ENCODE assay signal across 21 cellular contexts in the genomic region with DNA sequence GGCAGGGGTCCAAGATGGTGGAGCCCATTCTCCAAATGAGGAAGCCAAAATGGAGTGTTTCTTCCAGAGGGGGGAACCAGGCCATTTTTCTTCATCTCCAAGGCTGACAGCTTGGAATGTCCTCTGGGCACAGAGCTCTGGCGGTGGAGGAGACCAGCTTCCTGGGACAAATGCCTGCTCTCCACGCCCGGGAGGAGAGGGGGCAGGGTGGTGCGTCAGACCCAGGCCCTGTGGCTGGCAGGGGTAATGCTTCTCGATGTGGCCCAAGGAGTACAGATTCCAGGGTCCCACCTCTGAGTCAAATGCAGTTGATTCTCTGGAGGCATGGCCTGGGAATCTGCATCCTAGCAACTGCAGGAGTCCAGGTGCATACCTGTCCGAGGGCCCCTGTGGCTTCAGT. TPM values are rescaled to one million over a fixed set of nuclear protein-coding genes. Genes with fewer than 3 reads are reported as not detected.
DNase-seq lines count a peak whose midpoint lies in the region; ATAC-seq and FAIRE-seq lines count a peak whose summit lies in the region.
"Had no signal": no experiment of that assay in that cellular context is flagged by ENCODE, and none has a peak within 500 bp of the region (broad histone marks: within the 10 kb centered on the region; RNA-seq: fewer than 3 reads in every experiment).

No MANE protein-coding gene starts in this region.

- H3K9me3 ChIP-seq in BLaER1: peaks cover 17% of the 10 kb centered on the region

- no peaks in the 10 kb centered on the region; the same call in 1 of the 2 replicates for H4K20me1 ChIP-seq in BLaER1

- no peak overlapping the region for H3K27ac Mint-ChIP-seq in stimulated activated naive CD8-positive, alpha-beta T cell treated with anti-CD3 and anti-CD28 coated beads, Interleukin-15, amount 100 ng/mL, for 72 hours
- H3K27ac Mint-ChIP-seq: CD4-positive, alpha-beta T cell had no signal

- peak; percentile 41 to 46 for DNase-seq in frontal cortex (ENCODE audit: low spot score in 2 of 2)
- DNase-seq in medulla oblongata (ENCODE audit: extremely low spot score): peak; percentile 74
- DNase-seq in putamen (ENCODE audit: low spot score): peak; percentile 49
- no peak for DNase-seq in stimulated activated naive CD8-positive, alpha-beta T cell treated with anti-CD3 and anti-CD28 coated beads, Interleukin-15, amount 100 ng/mL, for 72 hours
- DNase-seq in stimulated activated CD4-positive, alpha-beta T cell treated with anti-CD3 and anti-CD28 coated beads, Interleukin-4, amount 100 ng/mL, for 1 hour: no peak
- no peak for DNase-seq in stimulated activated naive CD4-positive, alpha-beta T cell treated with Interleukin-2 at 50 U/mL for 16 hours (lab: John Stamatoyannopoulos, UW)
- no peak for DNase-seq in NCI-H2081 (lab: John Stamatoyannopoulos, UW)
- DNase-seq: CD4-positive, alpha-beta T cell; GDM1; KG1; NCI-H1092; NCI-H1436; NCI-H187 treated with DMSO at 0.1 percent for 48 hours; NCI-H2227 treated with DMSO at 0.1 percent for 48 hours; NCI-H510A; NCI-H748 treated with DMSO at 0.1 percent for 48 hours; NK-92 treated with Interleukin-12 subunit alpha and Interleukin-12 subunit beta, amount 100 ng/mL, for 24 hours; SJCRH30 had no signal

- H3K27ac ChIP-seq in BLaER1: no peak overlapping the region
- H3K27ac ChIP-seq: A549, SJCRH30 had no signal

- peaks cover 21% of the 10 kb centered on the region for H3K27me3 ChIP-seq in BLaER1

- H3K9me3 Mint-ChIP-seq in stimulated activated naive CD8-positive, alpha-beta T cell treated with anti-CD3 and anti-CD28 coated beads, Interleukin-15, amount 100 ng/mL, for 72 hours: peaks cover 4 to 7% of the 10 kb centered on the region in 2 donors
- H3K9me3 Mint-ChIP-seq: CD4-positive, alpha-beta T cell had no signal

- H3K36me3 ChIP-seq in BLaER1: no peaks in the 10 kb centered on the region
- H3K36me3 ChIP-seq: SJCRH30 had no signal

- ATAC-seq in stimulated activated naive CD8-positive, alpha-beta T cell treated with anti-CD3 and anti-CD28 coated beads, Interleukin-15, amount 100 ng/mL, for 72 hours: no peak
- ATAC-seq: A549 had no signal

- H3K9ac ChIP-seq in BLaER1: no peak overlapping the region

- no peak for FAIRE-seq in frontal cortex (lab: Jason Lieb, UNC)
- FAIRE-seq: A549, HTR-8/SVneo had no signal

- H3K4me2 ChIP-seq in BLaER1: peak overlapping the region; percentile 48; the same call in 1 of the 2 replicates
- H3K4me2 ChIP-seq: A549 had no signal

- H3K27me3 Mint-ChIP-seq in stimulated activated naive CD8-positive, alpha-beta T cell treated with anti-CD3 and anti-CD28 coated beads, Interleukin-15, amount 100 ng/mL, for 72 hours: peaks cover 58% of the 10 kb centered on the region

- no peak overlapping the region for H3K4me3 Mint-ChIP-seq in stimulated activated naive CD8-positive, alpha-beta T cell treated with anti-CD3 and anti-CD28 coated beads, Interleukin-15, amount 100 ng/mL, for 72 hours
- H3K4me3 Mint-ChIP-seq: CD4-positive, alpha-beta T cell had no signal

- peaks cover 27% of the 10 kb centered on the region for H3K4me1 ChIP-seq in BLaER1
- H3K4me1 ChIP-seq: A549 had no signal

- peaks cover 6% of the 10 kb centered on the region for H3K4me1 Mint-ChIP-seq in stimulated activated naive CD8-positive, alpha-beta T cell treated with anti-CD3 and anti-CD28 coated beads, Interleukin-15, amount 100 ng/mL, for 72 hours

- H3K4me3 ChIP-seq in BLaER1: no peak overlapping the region
- H3K4me3 ChIP-seq: A549, SJCRH30 had no signal

RNA-seq across cellular contexts. Expression of a gene that starts 44.6 kb away (rescaled TPM):
- total RNA-seq in frontal cortex: 3.7 TPM
- total RNA-seq: CD4-positive, alpha-beta T cell had no signal

Comparison
In these comparisons a context has a peak if more than half of its experiments do, and no peak if none do; other contexts are left out.
1. DNase-seq: peak in frontal cortex (2 of 2), medulla oblongata (single experiment) and putamen (single experiment); none in stimulated activated naive CD8-positive, alpha-beta T cell treated with anti-CD3 and anti-CD28 coated beads, Interleukin-15, amount 100 ng/mL, for 72 hours (0 of 2), stimulated activated CD4-positive, alpha-beta T cell treated with anti-CD3 and anti-CD28 coated beads, Interleukin-4, amount 100 ng/mL, for 1 hour (single experiment), stimulated activated naive CD4-positive, alpha-beta T cell treated with Interleukin-2 at 50 U/mL for 16 hours (single experiment) and NCI-H2081 (0 of 2).